8 cellular contexts compared by ENCODE assay signal in the genomic region with DNA sequence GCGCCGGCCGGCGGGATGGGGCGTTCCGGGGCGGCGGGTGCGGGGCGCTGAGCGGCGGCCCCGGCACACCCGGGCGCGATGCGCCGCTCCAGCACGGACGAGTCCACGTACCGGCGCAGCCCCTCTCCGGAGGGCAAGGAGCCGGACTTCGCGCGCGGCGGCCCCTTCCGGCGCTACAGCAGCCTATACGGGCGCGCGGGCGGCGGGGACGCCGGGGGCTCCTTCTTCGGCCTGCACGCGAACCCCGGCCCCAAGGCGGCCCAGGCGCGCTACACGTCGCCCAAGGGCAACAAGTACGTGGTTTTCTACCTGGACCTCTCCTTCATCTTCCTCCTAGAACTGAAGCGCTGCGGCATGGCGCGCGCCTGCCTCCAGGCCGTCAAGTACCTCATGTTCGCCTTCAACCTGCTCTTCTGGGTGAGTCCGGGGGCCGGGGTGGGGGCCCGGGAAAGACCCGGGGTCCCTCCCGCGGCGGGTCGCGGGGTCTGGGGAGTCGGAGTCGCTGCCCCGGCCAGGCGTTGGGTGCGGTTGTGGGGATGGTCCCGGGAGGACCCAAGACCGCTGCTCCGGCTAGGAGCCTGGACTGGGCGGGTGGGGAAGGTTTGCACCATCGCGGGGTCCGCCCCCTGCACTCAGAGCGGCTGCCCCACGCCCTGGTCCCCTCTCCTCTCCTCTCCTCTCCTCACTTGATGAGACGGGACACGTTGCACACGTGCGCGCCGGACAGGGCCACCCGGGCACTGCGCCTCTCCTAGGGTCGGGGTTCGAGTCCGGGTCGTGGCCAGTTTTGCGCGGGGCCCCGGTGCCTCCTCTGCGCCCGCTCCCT. TPM values are rescaled to one million over a fixed set of nuclear protein-coding genes. Genes with fewer than 3 reads are reported as not detected.
DNase-seq lines count a peak whose midpoint lies in the region; ATAC-seq and TF ChIP-seq lines count a peak whose summit lies in the region.

No MANE protein-coding gene starts in this region.

- no peaks in the 10 kb centered on the region for H3K9me3 Mint-ChIP-seq in neural crest cell

- no peak overlapping the region for H3K27ac ChIP-seq in HEK293 (ENCODE audit: extremely low read depth, low read depth, low read length)

- H3K4me3 Mint-ChIP-seq in neural crest cell: peak overlapping the region; percentile 65

- H3K36me3 ChIP-seq in BE2C: no peaks in the 10 kb centered on the region
- no peaks in the 10 kb centered on the region for H3K36me3 ChIP-seq in HEK293 (ENCODE audit: control insufficient read depth in 2 of 2, insufficient read depth in 1 of 2, low read length in 2 of 2)

- no peak for DNase-seq in BE2C
- peak; percentile 67 for DNase-seq in ecto neural progenitor cell (ENCODE audit: low spot score)
- DNase-seq in neural crest cell (ENCODE audit: low read depth, low spot score): no peak
- DNase-seq in DMS153 treated with DMSO at 0.1 percent for 48 hours (lab: John Stamatoyannopoulos, UW; ENCODE audit: unreplicated experiment): no peak
- DNase-seq in left lobe of liver (ENCODE audit: low spot score): no peak

- TF ChIP-seq CTCF in BE2C (IDR thresholded peaks at IDR 0.05; ENCODE audit: low read depth, low read length) (no peak), HEK293 (tag by site-specific recombination; IDR thresholded peaks at IDR 0.05) (no peak), neural crest cell (conservative IDR thresholded peaks at IDR 0.05) (no peak)

- H3K27ac Mint-ChIP-seq in neural crest cell (ENCODE audit: unreplicated experiment): no peak overlapping the region

- ATAC-seq in GM21526 (IDR thresholded peaks at IDR 0.05; ENCODE audit: low FRiP score, unreplicated experiment) (no peak), left lobe of liver (no peak), HG03342 (IDR thresholded peaks at IDR 0.05; ENCODE audit: unreplicated experiment) (no peak)

- H3K27me3 Mint-ChIP-seq in neural crest cell (ENCODE audit: low read depth): peaks cover 23% of the 10 kb centered on the region

- H3K9me3 ChIP-seq in BE2C (no peaks in the 10 kb centered on the region), HEK293 (ENCODE audit: control insufficient read depth, insufficient read depth, low read depth, low read length) (no peaks in the 10 kb centered on the region)

- no peaks in the 10 kb centered on the region for H3K36me3 Mint-ChIP-seq in neural crest cell (ENCODE audit: low read depth)

- peaks cover 5% of the 10 kb centered on the region for H3K4me1 Mint-ChIP-seq in neural crest cell

- POLR2A ChIA-PET in HEK293 (lab: Yijun Ruan, JAX): no interaction called here

- peaks cover 6% of the 10 kb centered on the region for H3K4me1 ChIP-seq in BE2C
- 0 out of 2 replicates have a peak, but pooled peaks cover 2% of the 10 kb centered on the region for H3K4me1 ChIP-seq in HEK293 (ENCODE audit: control insufficient read depth, insufficient read depth, low read length)

- no peaks in the 10 kb centered on the region; the same call in 1 of the 2 replicates for H3K27me3 ChIP-seq in BE2C

- peak overlapping the region; percentile 47 for H3K4me3 ChIP-seq in BE2C (ENCODE audit: low read depth, low read length)
- peak overlapping the region; percentile 34 for H3K4me3 ChIP-seq in HEK293 (ENCODE audit: low read depth, low read length)

- CTCF ChIA-PET in HEK293 (lab: Yijun Ruan, JAX): no interaction called here

TF ChIP-seq in HEK293, 187 proteins besides CTCF, POLR2A, EP300 and RAD21:
- peak; percentile 34; the same call in 1 of the 2 replicates for TF ChIP-seq KLF1 (tag by site-specific recombination; IDR thresholded peaks at IDR 0.05)
- TF ChIP-seq, protein P1, sequence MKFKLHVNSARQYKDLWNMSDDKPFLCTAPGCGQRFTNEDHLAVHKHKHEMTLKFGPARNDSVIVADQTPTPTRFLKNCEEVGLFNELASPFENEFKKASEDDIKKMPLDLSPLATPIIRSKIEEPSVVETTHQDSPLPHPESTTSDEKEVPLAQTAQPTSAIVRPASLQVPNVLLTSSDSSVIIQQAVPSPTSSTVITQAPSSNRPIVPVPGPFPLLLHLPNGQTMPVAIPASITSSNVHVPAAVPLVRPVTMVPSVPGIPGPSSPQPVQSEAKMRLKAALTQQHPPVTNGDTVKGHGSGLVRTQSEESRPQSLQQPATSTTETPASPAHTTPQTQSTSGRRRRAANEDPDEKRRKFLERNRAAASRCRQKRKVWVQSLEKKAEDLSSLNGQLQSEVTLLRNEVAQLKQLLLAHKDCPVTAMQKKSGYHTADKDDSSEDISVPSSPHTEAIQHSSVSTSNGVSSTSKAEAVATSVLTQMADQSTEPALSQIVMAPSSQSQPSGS (tag by site-specific recombination; IDR thresholded peaks at IDR 0.05; ENCODE audit: low read depth): no peak
- TF ChIP-seq ZBTB48 (tag by site-specific recombination; IDR thresholded peaks at IDR 0.05): no peak

RNA-seq across cellular contexts. Expression of a gene that starts 7.5 kb away (rescaled TPM):
- 60.8 TPM for polyA plus RNA-seq in BE2C (2012; ENCODE audit: insufficient read depth, insufficient read length, low read depth)
- total RNA-seq in neural crest cell (40.0 and 40.2 TPM in 2 replicates), left lobe of liver (17.1 TPM)

RNA-seq across cellular contexts. Expression of a gene that starts 7.8 kb away (rescaled TPM):
- 712 TPM for polyA plus RNA-seq in BE2C (2012; ENCODE audit: insufficient read depth, insufficient read length, low read depth)
- total RNA-seq in neural crest cell (128 and 134 TPM in 2 replicates), left lobe of liver (81.5 TPM)

RNA-seq across cellular contexts. Expression of a gene that starts 17.4 kb away (rescaled TPM):
- polyA plus RNA-seq in BE2C (2012; ENCODE audit: insufficient read depth, insufficient read length, low read depth): 89.3 TPM
- total RNA-seq in neural crest cell (101 and 108 TPM in 2 replicates), left lobe of liver (120 TPM)

RNA-seq across cellular contexts. Expression of a gene that starts 22.4 kb away (rescaled TPM):
- 1.8 TPM for polyA plus RNA-seq in BE2C (2012; ENCODE audit: insufficient read depth, insufficient read length, low read depth)
- total RNA-seq in neural crest cell (1.6 and 2.7 TPM in 2 replicates), left lobe of liver (3.5 TPM)

RNA-seq across cellular contexts. Expression of a gene that starts 31.4 kb away (rescaled TPM):
- polyA plus RNA-seq in BE2C (2012; ENCODE audit: insufficient read depth, insufficient read length, low read depth): 92.2 TPM
- total RNA-seq in neural crest cell (27.0 and 34.5 TPM in 2 replicates), left lobe of liver (107 TPM)
